Comparison of ENCODE assay signal across 8 cellular contexts in genomic region chr20:53737404-53738038, GRCh38.
DNase-seq lines count a peak whose midpoint lies in the region; ATAC-seq and TF ChIP-seq lines count a peak whose summit lies in the region.

No MANE protein-coding gene starts in this region.

- no peaks in the 10 kb centered on the region for H3K27me3 ChIP-seq in Peyer's patch
- H3K27me3 ChIP-seq in smooth muscle cell (ENCODE audit: low read depth): no peaks in the 10 kb centered on the region

- H3K4me3 ChIP-seq in Peyer's patch: peak overlapping the region in 1 of 4 donors; percentile 26
- H3K4me3 ChIP-seq in fibroblast of pulmonary artery (replicated peaks; ENCODE audit: low read depth, low read length): no peak overlapping the region
- H3K4me3 ChIP-seq in smooth muscle cell: peak overlapping the region; percentile 45

- H3K36me3 ChIP-seq in Peyer's patch: no peaks in the 10 kb centered on the region
- no peaks in the 10 kb centered on the region for H3K36me3 ChIP-seq in smooth muscle cell (ENCODE audit: low read depth)

- no peaks in the 10 kb centered on the region for H4K20me1 ChIP-seq in smooth muscle cell (ENCODE audit: low read depth)

- H3K9me3 ChIP-seq in Peyer's patch: no peaks in the 10 kb centered on the region
- H3K9me3 ChIP-seq in smooth muscle cell (replicated peaks; ENCODE audit: low read depth): no peaks in the 10 kb centered on the region

- no peak for TF ChIP-seq POLR2A in Peyer's patch (IDR thresholded peaks at IDR 0.05)

- peak overlapping the region; percentile 39 for H2AFZ ChIP-seq in smooth muscle cell (ENCODE audit: low read depth)

- ATAC-seq in GM21619 (IDR thresholded peaks at IDR 0.05; ENCODE audit: unreplicated experiment): no peak
- no peak for ATAC-seq in GM21526 (IDR thresholded peaks at IDR 0.05; ENCODE audit: low FRiP score, unreplicated experiment)
- no peak for ATAC-seq in GM18867 (IDR thresholded peaks at IDR 0.05; ENCODE audit: unreplicated experiment)

- H3K27ac ChIP-seq in Peyer's patch: peak overlapping the region; percentile 66 to 88 (median 73)
- H3K27ac ChIP-seq in smooth muscle cell (ENCODE audit: low read depth): peak overlapping the region; percentile 99

- peaks cover 48% of the 10 kb centered on the region for H3F3A ChIP-seq in smooth muscle cell (ENCODE audit: low read depth)

- TF ChIP-seq CTCF in Peyer's patch (IDR thresholded peaks at IDR 0.05) (no peak), fibroblast of pulmonary artery (IDR thresholded peaks at IDR 0.05; ENCODE audit: low read length, missing control alignments) (no peak), smooth muscle cell (IDR thresholded peaks at IDR 0.05; ENCODE audit: borderline replicate concordance, insufficient read depth, poor library complexity, severe bottlenecking) (no peak)

- DNase-seq in NCI-H1105 treated with DMSO at 0.1 percent for 48 hours (lab: John Stamatoyannopoulos, UW) (peak; percentile 27), NCI-H1105 (lab: John Stamatoyannopoulos, UW) (no peak), Peyer's patch (no peak), fibroblast of pulmonary artery (ENCODE audit: low read depth) (peak; percentile 11), smooth muscle cell (lab: John Stamatoyannopoulos, UW; ENCODE audit: unreplicated experiment) (no peak)

- H3K4me2 ChIP-seq in smooth muscle cell: peak overlapping the region; percentile 81

- H3K9ac ChIP-seq in smooth muscle cell (ENCODE audit: low read depth): peak overlapping the region; percentile 90

- 31% methylated on average over 8 of the region's 8 CpGs for WGBS in smooth muscle cell (ENCODE audit: low lambda C conversion rate)

- no peaks in the 10 kb centered on the region for H3K79me2 ChIP-seq in smooth muscle cell (ENCODE audit: low read depth)

- H3K4me1 ChIP-seq in Peyer's patch (peaks cover 0 to 35% (median 5%) of the 10 kb centered on the region in 4 donors), smooth muscle cell (ENCODE audit: low read depth) (peaks cover 75% of the 10 kb centered on the region)

Comparison
In these comparisons a context has a peak if more than half of its experiments do, and no peak if none do; other contexts are left out.
1. DNase-seq: peak in NCI-H1105 treated with DMSO at 0.1 percent for 48 hours (single experiment) and fibroblast of pulmonary artery (single experiment); none in NCI-H1105 (single experiment), Peyer's patch (0 of 3) and smooth muscle cell (single experiment).